Comparison of ENCODE assay signal across 11 cellular contexts in genomic region chr17:59333845-59334244, GRCh38. TPM values are rescaled to one million over a fixed set of nuclear protein-coding genes. Genes with fewer than 3 reads are reported as not detected.
A peak's percentile ranks its signal among the peaks of the same experiment; 100 is the strongest.
DNase-seq lines count a peak whose midpoint lies in the region; ATAC-seq, FAIRE-seq and TF ChIP-seq lines count a peak whose summit lies in the region.
"Had no signal": no experiment of that assay in that cellular context is flagged by ENCODE, and none has a peak within 500 bp of the region (broad histone marks: within the 10 kb centered on the region; RNA-seq: fewer than 3 reads in every experiment).

No MANE protein-coding gene starts in this region.

- FAIRE-seq in D721Med (lab: Jason Lieb, UNC), result no peak

- H2AFZ ChIP-seq in GM23338, result no peak overlapping the region

- H3K27me3 ChIP-seq in CD8-positive, alpha-beta T cell (ENCODE audit: insufficient read depth, low read length), result no peaks in the 10 kb centered on the region
- H3K27me3 ChIP-seq in GM23338 (ENCODE audit: insufficient read depth), result peaks cover 25% of the 10 kb centered on the region
- H3K27me3 ChIP-seq: transverse colon had no signal

- peaks cover 53% of the 10 kb centered on the region for H3K4me1 ChIP-seq in CD8-positive, alpha-beta T cell (ENCODE audit: insufficient read depth, low read length)
- H3K4me1 ChIP-seq in GM23338 (ENCODE audit: insufficient read depth), result peaks cover 26% of the 10 kb centered on the region

- POLR2A ChIA-PET in CD8-positive, alpha-beta T cell (lab: Charles Lee), result no interaction called here

- no peak for ATAC-seq in CD8-positive, alpha-beta T cell
- no peak for ATAC-seq in GM23338
- ATAC-seq: activated CD8-positive, alpha-beta memory T cell treated with anti-CD3 and anti-CD28 coated beads, Interleukin-2, amount 10 ng/mL, durations not matched to agents 7 days and 5 days; mucosa of descending colon had no signal

- H3K9me3 ChIP-seq in CD8-positive, alpha-beta T cell (ENCODE audit: low read length), result no peaks in the 10 kb centered on the region
- H3K9me3 ChIP-seq: mucosa of descending colon, transverse colon had no signal

- no peaks in the 10 kb centered on the region for H3K9me3 Mint-ChIP-seq in CD8-positive, alpha-beta T cell
- H3K9me3 Mint-ChIP-seq in progenitor cell of endocrine pancreas (ENCODE audit: low read depth), result no peaks in the 10 kb centered on the region
- H3K9me3 Mint-ChIP-seq in GM23338, result no peaks in the 10 kb centered on the region

- DNase-seq in CD8-positive, alpha-beta T cell, result no peak
- DNase-seq in NCI-H526 treated with DMSO at 0.1 percent for 48 hours (lab: John Stamatoyannopoulos, UW), result peak; percentile 21
- DNase-seq in epithelial cell of proximal tubule (ENCODE audit: low read depth), result no peak
- no peak for DNase-seq in progenitor cell of endocrine pancreas (ENCODE audit: low spot score, unreplicated experiment)
- DNase-seq in NCI-H524 (lab: John Stamatoyannopoulos, UW), result no peak
- no peak for DNase-seq in GM23338 (ENCODE audit: low spot score)
- no peak for DNase-seq in D721Med (ENCODE audit: insufficient read length, low spot score)
- DNase-seq: activated CD8-positive, alpha-beta memory T cell treated with anti-CD3 and anti-CD28 coated beads, Interleukin-2, amount 10 ng/mL, durations not matched to agents 7 days and 5 days; mucosa of descending colon; transverse colon had no signal

- H4K20me1 ChIP-seq in GM23338 (replicated peaks; ENCODE audit: insufficient read depth), result no peaks in the 10 kb centered on the region; the same call in 1 of the 2 replicates

- H3K4me3 ChIP-seq in CD8-positive, alpha-beta T cell (ENCODE audit: low read depth, low read length), result no peak overlapping the region
- H3K4me3 ChIP-seq in epithelial cell of proximal tubule (ENCODE audit: low read depth, low read length) (peak overlapping the region; percentile 86), GM23338 (no peak overlapping the region)

- no peaks in the 10 kb centered on the region for H3K79me2 ChIP-seq in GM23338 (replicated peaks; ENCODE audit: insufficient read depth)

- peaks cover 8% of the 10 kb centered on the region; the same call in 1 of the 2 replicates for H3F3A ChIP-seq in GM23338 (replicated peaks; ENCODE audit: low read depth)

- intact Hi-C loops in CD8-positive, alpha-beta T cell (cut with DNase I, micrococcal nuclease), result loop anchor here in 1 of 2 experiments (2.0 to 10.0 kb wide), 3 partner anchors 23 to 631 kb away; partner anchors contain the start of genes CLTC and RNFT1

- TF ChIP-seq CTCF in CD8-positive, alpha-beta T cell (IDR thresholded peaks at IDR 0.05), result no peak
- no peak for TF ChIP-seq CTCF in epithelial cell of proximal tubule (conservative IDR thresholded peaks at IDR 0.05; ENCODE audit: low read depth, low read length)
- no peak for TF ChIP-seq CTCF in progenitor cell of endocrine pancreas (IDR thresholded peaks at IDR 0.05; ENCODE audit: unreplicated experiment)
- TF ChIP-seq CTCF in GM23338 (conservative IDR thresholded peaks at IDR 0.05; ENCODE audit: low read depth in 2 of 2), result no peak
- TF ChIP-seq CTCF in D721Med (IDR thresholded peaks at IDR 0.05; ENCODE audit: insufficient read depth, missing control alignments), result no peak

- H3K4me2 ChIP-seq in GM23338, result no peak overlapping the region

- CTCF ChIA-PET in CD8-positive, alpha-beta T cell (lab: Charles Lee), result interaction anchor here (1.2 to 13.7 kb wide), 4 partner anchors 20 to 106 kb away, joined by 3 to 175 read pairs (median 49); no protein-coding TSS in a partner anchor

- H3K27ac Mint-ChIP-seq in CD8-positive, alpha-beta T cell, result peak overlapping the region; percentile 23
- H3K27ac Mint-ChIP-seq in progenitor cell of endocrine pancreas, result peak overlapping the region; percentile 84
- no peak overlapping the region for H3K27ac Mint-ChIP-seq in GM23338
- H3K27ac Mint-ChIP-seq: activated CD8-positive, alpha-beta memory T cell treated with anti-CD3 and anti-CD28 coated beads, Interleukin-2, amount 10 ng/mL, durations not matched to agents 7 days and 5 days had no signal

- peak overlapping the region; percentile 94 for H3K4me3 Mint-ChIP-seq in CD8-positive, alpha-beta T cell
- H3K4me3 Mint-ChIP-seq in progenitor cell of endocrine pancreas (ENCODE audit: low read depth), result peak overlapping the region; percentile 96
- H3K4me3 Mint-ChIP-seq in GM23338, result no peak overlapping the region; the same call in 2 of the 3 replicates

- H3K36me3 ChIP-seq in CD8-positive, alpha-beta T cell (ENCODE audit: insufficient read depth, low read length), result no peaks in the 10 kb centered on the region
- no peaks in the 10 kb centered on the region for H3K36me3 ChIP-seq in GM23338 (ENCODE audit: insufficient read depth)
- H3K36me3 ChIP-seq: transverse colon had no signal

- no peaks in the 10 kb centered on the region for H3K27me3 Mint-ChIP-seq in CD8-positive, alpha-beta T cell (ENCODE audit: low read depth)
- H3K27me3 Mint-ChIP-seq in progenitor cell of endocrine pancreas, result no peaks in the 10 kb centered on the region
- H3K27me3 Mint-ChIP-seq in GM23338 (ENCODE audit: insufficient read depth, low read depth, poor library complexity), result peaks cover 8% of the 10 kb centered on the region
- H3K27me3 Mint-ChIP-seq: activated CD8-positive, alpha-beta memory T cell treated with anti-CD3 and anti-CD28 coated beads, Interleukin-2, amount 10 ng/mL, durations not matched to agents 7 days and 5 days had no signal

- H3K36me3 Mint-ChIP-seq in CD8-positive, alpha-beta T cell, result peaks cover 10% of the 10 kb centered on the region
- no peaks in the 10 kb centered on the region for H3K36me3 Mint-ChIP-seq in progenitor cell of endocrine pancreas (ENCODE audit: insufficient read depth)
- no peaks in the 10 kb centered on the region for H3K36me3 Mint-ChIP-seq in GM23338 (ENCODE audit: low read depth)
- H3K36me3 Mint-ChIP-seq: activated CD8-positive, alpha-beta memory T cell treated with anti-CD3 and anti-CD28 coated beads, Interleukin-2, amount 10 ng/mL, durations not matched to agents 7 days and 5 days had no signal

- no peak overlapping the region for H3K27ac ChIP-seq in CD8-positive, alpha-beta T cell (ENCODE audit: low read depth, low read length)
- H3K27ac ChIP-seq in GM23338 (ENCODE audit: low read depth), result no peak overlapping the region
- H3K27ac ChIP-seq: KMS-11 had no signal

- H3K9me2 ChIP-seq in GM23338 (ENCODE audit: insufficient read depth), result no peaks in the 10 kb centered on the region

- peaks cover 78% of the 10 kb centered on the region for H3K4me1 Mint-ChIP-seq in CD8-positive, alpha-beta T cell (ENCODE audit: low read depth)
- peaks cover 64% of the 10 kb centered on the region for H3K4me1 Mint-ChIP-seq in progenitor cell of endocrine pancreas (ENCODE audit: low read depth)
- peaks cover 26% of the 10 kb centered on the region for H3K4me1 Mint-ChIP-seq in GM23338

TF ChIP-seq in GM23338, 12 proteins besides CTCF, POLR2A, EP300 and RAD21 (continues in another document):
- no peak for TF ChIP-seq NANOG (IDR thresholded peaks at IDR 0.05; ENCODE audit: borderline replicate concordance)
- no peak for TF ChIP-seq ETS1 (IDR thresholded peaks at IDR 0.05)
- no peak for TF ChIP-seq JUNB (IDR thresholded peaks at IDR 0.05; ENCODE audit: unreplicated experiment)

RNA-seq across cellular contexts. Expression of gene YPEL2, which starts 2.4 kb away (rescaled TPM):
- total RNA-seq in CD8-positive, alpha-beta T cell, result 10 to 100 TPM; 48.7 to 54.4 TPM
- 2.5 and 6.4 TPM in 2 replicates for total RNA-seq in epithelial cell of proximal tubule
- total RNA-seq in progenitor cell of endocrine pancreas, result 39.9 and 40.8 TPM in 2 replicates
- total RNA-seq in GM23338 (2014; rRNA removed; shearing (Covaris generic)), result 4.1 and 4.6 TPM in 2 replicates
- 2.1 and 5.2 TPM in 2 replicates for polyA plus RNA-seq in GM23338 (2016; fragmentation: Nextera tagmentation; extraction: Ambion mirVana)
